ENCODE assay signal across 8 cellular contexts in the genomic region with DNA sequence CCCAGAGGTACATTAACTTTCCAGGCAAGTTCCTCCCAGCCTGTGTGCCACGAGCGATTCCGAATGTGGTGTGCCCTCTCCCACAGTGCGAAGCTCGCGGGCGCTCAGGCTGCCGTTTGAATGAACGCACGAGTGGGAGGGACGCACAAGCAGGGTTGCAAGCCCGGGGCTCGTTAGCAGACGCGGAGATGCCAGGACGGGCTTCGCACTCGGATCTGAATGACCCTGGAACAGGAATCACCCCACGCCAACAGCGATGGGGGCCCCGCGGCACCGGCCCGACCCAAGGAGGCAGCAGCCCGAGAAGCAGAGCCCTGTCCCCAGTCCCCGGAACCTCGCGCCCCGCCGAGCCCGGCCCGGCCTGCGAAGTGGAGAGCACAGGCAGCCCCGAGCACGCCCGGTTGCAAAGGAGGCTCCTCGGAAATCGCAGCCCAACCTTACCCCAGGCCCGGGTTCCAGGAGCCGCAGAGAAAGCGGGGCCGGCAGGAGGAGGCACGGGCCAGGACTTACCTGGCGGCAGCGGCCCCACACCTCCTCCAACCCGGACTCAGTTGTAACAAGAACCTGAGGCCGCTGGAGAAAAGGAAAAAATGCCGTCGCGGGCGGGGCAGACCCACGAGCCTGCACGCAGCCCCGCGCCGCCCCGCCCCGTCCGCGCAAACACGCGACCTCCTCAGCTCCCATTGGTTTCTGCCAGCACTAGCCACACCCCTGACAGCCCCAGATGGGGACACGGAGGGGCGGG. TPM values are rescaled to one million over a fixed set of nuclear protein-coding genes. Genes with fewer than 3 reads are reported as not detected.
DNase-seq lines count a peak whose midpoint lies in the region; ATAC-seq and TF ChIP-seq lines count a peak whose summit lies in the region.

A gene with protein sequence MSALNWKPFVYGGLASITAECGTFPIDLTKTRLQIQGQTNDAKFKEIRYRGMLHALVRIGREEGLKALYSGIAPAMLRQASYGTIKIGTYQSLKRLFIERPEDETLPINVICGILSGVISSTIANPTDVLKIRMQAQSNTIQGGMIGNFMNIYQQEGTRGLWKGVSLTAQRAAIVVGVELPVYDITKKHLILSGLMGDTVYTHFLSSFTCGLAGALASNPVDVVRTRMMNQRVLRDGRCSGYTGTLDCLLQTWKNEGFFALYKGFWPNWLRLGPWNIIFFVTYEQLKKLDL (minus strand): TSS at position 584 of the 745 bp plus-strand sequence. CDS start 6,948 bp downstream, outside the sequence.

- H3K4me3 ChIP-seq in HUES64 (ENCODE audit: low read length) = peak within 1 kb of the TSS; percentile 90
- peak within 1 kb of the TSS; percentile 78 for H3K4me3 ChIP-seq in PC-3 (ENCODE audit: low read length)
- H3K4me3 ChIP-seq in epithelial cell of proximal tubule (ENCODE audit: low read depth, low read length) = peak within 1 kb of the TSS; percentile 91

- BruUV-seq in PC-3 (replicated peaks; lab: Mats Ljungman, UMichigan) = TSS peak; percentile 73

- H3K79me2 ChIP-seq in PC-3 (ENCODE audit: low read length) = peaks cover 34% of the 10 kb centered on the region

- POLR2A ChIA-PET in PC-3 (lab: Charles Lee; ENCODE audit: unreplicated experiment) = interaction anchor here (0.6 kb wide), 2 partner anchors 86 to 326 kb away, joined by 3 to 20 read pairs; no protein-coding TSS in a partner anchor

- H3K36me3 ChIP-seq in HUES64 (ENCODE audit: insufficient read depth, low read length) (no peaks in the 10 kb centered on the region), PC-3 (ENCODE audit: low read depth, low read length) (no peaks in the 10 kb centered on the region)

- CTCF ChIA-PET in PC-3 (lab: Charles Lee) = interaction anchor here (0.5 to 0.7 kb wide), 3 partner anchors 23 to 836 kb away, joined by 3 to 9 read pairs (median 8); no protein-coding TSS in a partner anchor

- DNase-seq in D341Med (ENCODE audit: low spot score) (peak; percentile 93), PC-3 (peak; percentile 86), activated T-cell treated with anti-CD3 and anti-CD28 coated beads for 48 hours (ENCODE audit: low read depth) (peak; percentile 90), epithelial cell of proximal tubule (ENCODE audit: low read depth) (no peak), mucosa of gallbladder (ENCODE audit: low spot score) (peak; percentile 95)
- DNase-seq in stimulated activated CD8-positive, alpha-beta memory T cell treated with anti-CD3 and anti-CD28 coated beads, Interleukin-4, amount 100 ng/mL, for 4 hours (ENCODE audit: low read depth in 2 of 2, low spot score in 1 of 2) = peak; percentile 75 to 88

- intact Hi-C loops in PC-3 (cut with micrococcal nuclease) = loop anchor here (2.0 kb wide), 1 partner anchor 47 kb away; a partner anchor contains a TSS

- H3K9me2 ChIP-seq in PC-3 (replicated peaks; ENCODE audit: low read length) = no peaks in the 10 kb centered on the region

- H3K27ac ChIP-seq in HUES64 (ENCODE audit: low read depth, low read length) (peak within 1 kb of the TSS; percentile 16; the same call in 1 of the 2 replicates), PC-3 (ENCODE audit: low read length) (peak within 1 kb of the TSS; percentile 47)

- H3K4me1 ChIP-seq in HUES64 (ENCODE audit: insufficient read depth, low read length) = no peaks in the 10 kb centered on the region
- peaks cover 12% of the 10 kb centered on the region; the same call in 1 of the 2 replicates for H3K4me1 ChIP-seq in PC-3 (ENCODE audit: insufficient read depth, low read length)

- peak within 1 kb of the TSS; percentile 96 for H3K4me2 ChIP-seq in PC-3 (ENCODE audit: low read length)

- under 1% methylated on average over 64 of the region's 64 CpGs for WGBS in HUES64

- peak within 1 kb of the TSS; percentile 68 for H3K9ac ChIP-seq in HUES64 (ENCODE audit: low read depth, low read length)
- peak within 1 kb of the TSS; percentile 68 for H3K9ac ChIP-seq in PC-3 (ENCODE audit: low read length)

- peaks cover 15% of the 10 kb centered on the region for H3K27me3 ChIP-seq in HUES64 (ENCODE audit: insufficient read depth, low read length)
- H3K27me3 ChIP-seq in PC-3 (ENCODE audit: low read length) = no peaks in the 10 kb centered on the region

- H2AFZ ChIP-seq in PC-3 (ENCODE audit: low read length) = peak within 1 kb of the TSS; percentile 77

- H3F3A ChIP-seq in PC-3 (ENCODE audit: low read length, unreplicated experiment) = no peaks in the 10 kb centered on the region

- TF ChIP-seq CTCF in PC-3 (conservative IDR thresholded peaks at IDR 0.05; ENCODE audit: low read depth, low read length) (no peak), epithelial cell of proximal tubule (conservative IDR thresholded peaks at IDR 0.05; ENCODE audit: low read depth, low read length) (no peak)

- peak; percentile 88 for ATAC-seq in GM21423 (IDR thresholded peaks at IDR 0.05; ENCODE audit: unreplicated experiment)
- peak; percentile 91 for ATAC-seq in PC-3

- H3K9me3 ChIP-seq in HUES64 (ENCODE audit: insufficient read depth, low read depth, low read length) (no peaks in the 10 kb centered on the region), PC-3 (ENCODE audit: low read length) (no peaks in the 10 kb centered on the region)

- H4K20me1 ChIP-seq in PC-3 (ENCODE audit: low read length) = no peaks in the 10 kb centered on the region

RNA-seq across cellular contexts. Expression of the gene that starts here (rescaled TPM):
- 2.5 TPM for polyA plus RNA-seq in HUES64 (2013, experiment 1 of 2)
- 3.6 TPM for polyA plus RNA-seq in HUES64 (2013, experiment 2 of 2)
- total RNA-seq in PC-3 (2014; rRNA removed) (8.0 and 19.5 TPM in 2 replicates), epithelial cell of proximal tubule (4.7 and 5.6 TPM in 2 replicates), mucosa of gallbladder (23.2 TPM)
